9 cellular contexts compared by ENCODE assay signal in the genomic region with DNA sequence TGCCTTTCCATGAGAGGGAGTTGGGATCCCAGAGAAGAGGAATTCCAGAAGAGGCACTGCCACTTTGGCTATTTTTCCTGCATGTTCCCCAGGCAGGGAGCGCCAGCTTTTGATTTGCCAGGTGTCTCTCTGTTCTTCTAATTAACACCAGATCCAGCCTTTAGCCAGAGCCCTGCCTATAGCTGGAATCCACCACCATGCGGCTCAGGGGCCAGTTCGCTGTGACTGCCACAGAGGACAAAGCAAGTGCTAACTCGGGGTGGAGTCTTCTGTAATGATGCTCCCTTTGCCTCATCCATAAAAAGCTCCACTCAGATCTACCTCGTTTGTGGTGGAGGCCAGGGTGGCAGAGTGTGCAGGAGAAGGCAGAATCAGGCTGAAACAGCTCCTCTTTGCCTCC. TPM values are rescaled to one million over a fixed set of nuclear protein-coding genes. Genes with fewer than 3 reads are reported as not detected.
A peak's percentile ranks its signal among the peaks of the same experiment; 100 is the strongest.
DNase-seq lines count a peak whose midpoint lies in the region; ATAC-seq, FAIRE-seq and TF ChIP-seq lines count a peak whose summit lies in the region.
"Had no signal": no experiment of that assay in that cellular context is flagged by ENCODE, and none has a peak within 500 bp of the region (broad histone marks: within the 10 kb centered on the region; RNA-seq: fewer than 3 reads in every experiment).

No MANE protein-coding gene starts in this region.

- in situ Hi-C loops in KBM-7 (cut with MboI; ENCODE audit: low pct_unique_long_range_greater_than_20kb, low sequenced_read_pairs): no loop called here

- H3K4me3 ChIP-seq in CD8-positive, alpha-beta T cell (ENCODE audit: low read depth, low read length): no peak overlapping the region
- H3K4me3 ChIP-seq in ovary: peak overlapping the region; percentile 68

- no peak for FAIRE-seq in GM12891 (lab: Jason Lieb, UNC)

- H3K4me3 Mint-ChIP-seq in CD8-positive, alpha-beta T cell: peak overlapping the region; percentile 71
- peak overlapping the region; percentile 37 for H3K4me3 Mint-ChIP-seq in endothelial cell (ENCODE audit: unreplicated experiment)

- TF ChIP-seq EP300 in ovary (IDR thresholded peaks at IDR 0.05): no peak

- POLR2A ChIA-PET in CD8-positive, alpha-beta T cell (lab: Charles Lee): interaction anchor here (1.2 kb wide), 1 partner anchor 18 kb away, joined by 4 read pairs; no protein-coding TSS in a partner anchor
- POLR2A ChIA-PET in HEK293T (lab: Yijun Ruan, JAX): interaction anchor here (0.7 to 2.1 kb wide), 10 partner anchors 10 to 35 kb away, joined by 3 to 32 read pairs (median 5); a partner anchor contains a TSS

- H3K27ac Mint-ChIP-seq in CD8-positive, alpha-beta T cell: no peak overlapping the region
- H3K27ac Mint-ChIP-seq in endothelial cell (ENCODE audit: unreplicated experiment): no peak overlapping the region
- H3K27ac Mint-ChIP-seq: activated naive CD4-positive, alpha-beta T cell treated with anti-CD3 and anti-CD28 coated beads, Interleukin-2, amount 50 U/mL, for 72 hours had no signal

- no peaks in the 10 kb centered on the region for H3K36me3 ChIP-seq in CD8-positive, alpha-beta T cell (ENCODE audit: insufficient read depth, low read length)
- H3K36me3 ChIP-seq in ovary: no peaks in the 10 kb centered on the region

- peaks cover 7% of the 10 kb centered on the region for H3K4me1 Mint-ChIP-seq in CD8-positive, alpha-beta T cell (ENCODE audit: low read depth)
- H3K4me1 Mint-ChIP-seq in endothelial cell (ENCODE audit: unreplicated experiment): peaks cover 9% of the 10 kb centered on the region

- peaks cover 24% of the 10 kb centered on the region for H3K27me3 Mint-ChIP-seq in CD8-positive, alpha-beta T cell (ENCODE audit: low read depth)
- H3K27me3 Mint-ChIP-seq in endothelial cell (ENCODE audit: unreplicated experiment): peaks cover 13% of the 10 kb centered on the region

- TF ChIP-seq POLR2A in ovary (IDR thresholded peaks at IDR 0.05) (no peak), GM12891 (IDR thresholded peaks at IDR 0.05; ENCODE audit: low read depth, low read length) (no peak)

- no peaks in the 10 kb centered on the region for H3K27me3 ChIP-seq in CD8-positive, alpha-beta T cell (ENCODE audit: insufficient read depth, low read length)
- H3K27me3 ChIP-seq in ovary: no peaks in the 10 kb centered on the region

- no peaks in the 10 kb centered on the region for H3K9me3 Mint-ChIP-seq in CD8-positive, alpha-beta T cell
- no peaks in the 10 kb centered on the region for H3K9me3 Mint-ChIP-seq in endothelial cell (ENCODE audit: unreplicated experiment)
- H3K9me3 Mint-ChIP-seq: activated naive CD4-positive, alpha-beta T cell treated with anti-CD3 and anti-CD28 coated beads, Interleukin-2, amount 50 U/mL, for 72 hours had no signal

- no peaks in the 10 kb centered on the region for H3K36me3 Mint-ChIP-seq in CD8-positive, alpha-beta T cell
- no peaks in the 10 kb centered on the region for H3K36me3 Mint-ChIP-seq in endothelial cell (ENCODE audit: low read depth, unreplicated experiment)
- H3K36me3 Mint-ChIP-seq: activated naive CD4-positive, alpha-beta T cell treated with anti-CD3 and anti-CD28 coated beads, Interleukin-2, amount 50 U/mL, for 72 hours had no signal

- no peak for DNase-seq in CD8-positive, alpha-beta T cell
- DNase-seq in NCI-H446 treated with DMSO at 0.1 percent for 48 hours (lab: John Stamatoyannopoulos, UW): peak; percentile 73
- no peak for DNase-seq in endothelial cell (ENCODE audit: low spot score)
- DNase-seq in ovary: no peak
- DNase-seq in KBM-7: no peak
- no peak for DNase-seq in GM12891 (ENCODE audit: insufficient read length, low spot score)
- no peak for DNase-seq in HEK293T (ENCODE audit: extremely low spot score)
- no peak for DNase-seq in H4 (ENCODE audit: low spot score)

- H3K27ac ChIP-seq in CD8-positive, alpha-beta T cell (ENCODE audit: low read depth, low read length): no peak overlapping the region
- H3K27ac ChIP-seq in ovary: peak overlapping the region; percentile 87 to 97

- 39 to 47% (median 40%) methylated on average over 5 of the region's 5 CpGs for WGBS in ovary, 3 donors

- TF ChIP-seq CTCF in CD8-positive, alpha-beta T cell (IDR thresholded peaks at IDR 0.05): no peak
- TF ChIP-seq CTCF in endothelial cell (IDR thresholded peaks at IDR 0.05; ENCODE audit: unreplicated experiment) (no peak), ovary (IDR thresholded peaks at IDR 0.05) (no peak)

- ATAC-seq in CD8-positive, alpha-beta T cell: no peak

- H3K4me1 ChIP-seq in CD8-positive, alpha-beta T cell (ENCODE audit: insufficient read depth, low read length): peaks cover 5% of the 10 kb centered on the region
- H3K4me1 ChIP-seq in ovary (ENCODE audit: insufficient read depth): peaks cover 5% of the 10 kb centered on the region

- H3K9me3 ChIP-seq in CD8-positive, alpha-beta T cell (ENCODE audit: low read length): no peaks in the 10 kb centered on the region
- no peaks in the 10 kb centered on the region for H3K9me3 ChIP-seq in ovary

- intact Hi-C loops in CD8-positive, alpha-beta T cell (cut with DNase I, micrococcal nuclease): loop anchor here in 1 of 2 experiments (5.0 kb wide), 1 partner anchor 33 kb away; no protein-coding TSS in a partner anchor
- intact Hi-C loops in ovary (cut with DNase I): loop anchor here in 1 of 4 donors (2.0 kb wide), 2 partner anchors 18 to 24 kb away; a partner anchor contains a TSS

- CTCF ChIA-PET in CD8-positive, alpha-beta T cell (lab: Charles Lee): interaction anchor here (1.1 to 1.6 kb wide), 6 partner anchors 21 to 108 kb away, joined by 3 to 6 read pairs (median 4); a partner anchor contains a TSS
- CTCF ChIA-PET in HEK293T (lab: Yijun Ruan, JAX): interaction anchor here (1.4 to 1.7 kb wide), 2 partner anchors 27 to 41 kb away, joined by 3 to 6 read pairs; no protein-coding TSS in a partner anchor

TF ChIP-seq in GM12891, 5 proteins besides CTCF, POLR2A, EP300 and RAD21:
- TF ChIP-seq POLR2AphosphoS5 (IDR thresholded peaks at IDR 0.05; ENCODE audit: low read depth, low read length) (no peak), PAX5 (IDR thresholded peaks at IDR 0.05; ENCODE audit: insufficient read depth, low read length, severe bottlenecking) (no peak), POU2F2 (IDR thresholded peaks at IDR 0.05; ENCODE audit: low read depth, low read length) (no peak), TAF1 (IDR thresholded peaks at IDR 0.05; ENCODE audit: low read depth, low read length) (no peak), SPI1 (IDR thresholded peaks at IDR 0.05; ENCODE audit: low read depth, low read length) (no peak)

TF ChIP-seq in HEK293T, 16 proteins besides CTCF, POLR2A, EP300 and RAD21:
- no peak for TF ChIP-seq HDGF (IDR thresholded peaks at IDR 0.05; ENCODE audit: borderline replicate concordance)
- no peak for TF ChIP-seq L3MBTL2 (conservative IDR thresholded peaks at IDR 0.05)
- TF ChIP-seq LEF1 (IDR thresholded peaks at IDR 0.05; ENCODE audit: borderline replicate concordance): no peak
- no peak for TF ChIP-seq ARNT (IDR thresholded peaks at IDR 0.05)
- TF ChIP-seq SP1 (IDR thresholded peaks at IDR 0.05): no peak
- no peak for TF ChIP-seq FOXK2 (IDR thresholded peaks at IDR 0.05)
- TF ChIP-seq SUZ12 (IDR thresholded peaks at IDR 0.05): no peak
- TF ChIP-seq NFRKB (IDR thresholded peaks at IDR 0.05): no peak
- TF ChIP-seq ZNF384 (IDR thresholded peaks at IDR 0.05): no peak
- TF ChIP-seq, protein P1, sequence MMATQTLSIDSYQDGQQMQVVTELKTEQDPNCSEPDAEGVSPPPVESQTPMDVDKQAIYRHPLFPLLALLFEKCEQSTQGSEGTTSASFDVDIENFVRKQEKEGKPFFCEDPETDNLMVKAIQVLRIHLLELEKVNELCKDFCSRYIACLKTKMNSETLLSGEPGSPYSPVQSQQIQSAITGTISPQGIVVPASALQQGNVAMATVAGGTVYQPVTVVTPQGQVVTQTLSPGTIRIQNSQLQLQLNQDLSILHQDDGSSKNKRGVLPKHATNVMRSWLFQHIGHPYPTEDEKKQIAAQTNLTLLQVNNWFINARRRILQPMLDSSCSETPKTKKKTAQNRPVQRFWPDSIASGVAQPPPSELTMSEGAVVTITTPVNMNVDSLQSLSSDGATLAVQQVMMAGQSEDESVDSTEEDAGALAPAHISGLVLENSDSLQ (IDR thresholded peaks at IDR 0.05): no peak
- TF ChIP-seq TARDBP (IDR thresholded peaks at IDR 0.05): no peak
- TF ChIP-seq FOXA1 (IDR thresholded peaks at IDR 0.05): no peak

RNA-seq across cellular contexts. Expression of a gene that starts 17.9 kb away (rescaled TPM):
- 10 to 100 TPM; 68.1 to 70.5 TPM for total RNA-seq in CD8-positive, alpha-beta T cell
- total RNA-seq in endothelial cell (ENCODE audit: unreplicated experiment): 181 TPM
- 100 to 1,000 TPM in 6 of 7 donors, 10 to 100 TPM in 1; 73.1 to 212 (median 189) TPM for total RNA-seq in ovary
- 100 to 1,000 TPM in 1 of 2 donors, 10 to 100 TPM in 1; 94.8 to 165 TPM for polyA plus RNA-seq in ovary
- 38.8 TPM for polyA plus RNA-seq in GM12891 (2012; ENCODE audit: low read depth, missing spikeins)
- 36.1 and 44.8 TPM in 2 replicates for total RNA-seq in H4 (2014; rRNA removed; shearing (Covaris generic))

RNA-seq across cellular contexts. Expression of a gene that starts 45.8 kb away (rescaled TPM):
- total RNA-seq in CD8-positive, alpha-beta T cell: 1 to 10 TPM in 1 of 2 experiments, under 1 TPM in 1; 0.65 to 1.1 TPM
- total RNA-seq in endothelial cell (ENCODE audit: unreplicated experiment): 4.5 TPM
- 1 to 10 TPM; 1.4 to 5.3 (median 4.7) TPM for total RNA-seq in ovary
- polyA plus RNA-seq in ovary: 1 to 10 TPM; 2.9 to 8.1 TPM
- 0.64 TPM for polyA plus RNA-seq in GM12891 (2012; ENCODE audit: low read depth, missing spikeins)
- total RNA-seq in H4 (2014; rRNA removed; shearing (Covaris generic)): 2.0 and 4.3 TPM in 2 replicates
